12 cellular contexts compared by ENCODE assay signal in genomic region chr13:76014618-76015315, GRCh38.
DNase-seq lines count a peak whose midpoint lies in the region; TF ChIP-seq lines count a peak whose summit lies in the region.
"Had no signal": no experiment of that assay in that cellular context is flagged by ENCODE, and none has a peak within 500 bp of the region (broad histone marks: within the 10 kb centered on the region; RNA-seq: fewer than 3 reads in every experiment).

No MANE protein-coding gene starts in this region.

- H3K36me3 ChIP-seq in osteoblast (ENCODE audit: insufficient read depth, low read length): no peaks in the 10 kb centered on the region

- intact Hi-C loops in posterior vena cava (cut with DNase I): no loop called here

- H3K4me2 ChIP-seq in osteoblast (ENCODE audit: insufficient read depth, low read length): peak overlapping the region; percentile 50

- H3K27me3 ChIP-seq in osteoblast (ENCODE audit: insufficient read depth, low read length): no peaks in the 10 kb centered on the region

- DNase-seq in EL: peak; percentile 8
- DNase-seq in SW480 (ENCODE audit: low spot score): peak; percentile 72
- DNase-seq in foreskin melanocyte: peak; percentile 79
- peak; percentile 10 for DNase-seq in osteoblast (ENCODE audit: insufficient read length, low spot score, missing footprints)
- DNase-seq in activated CD4-positive, alpha-beta T cell treated with anti-CD3 and anti-CD28 coated beads, Interleukin-2, amount 50 U/mL, for 4 hours: no peak
- no peak for DNase-seq in DMS153 (lab: John Stamatoyannopoulos, UW)
- DNase-seq in NCI-H2029 (lab: John Stamatoyannopoulos, UW): no peak
- no peak for DNase-seq in posterior vena cava (ENCODE audit: low spot score)
- DNase-seq: activated effector memory CD4-positive, alpha-beta T cell treated with anti-CD3 and anti-CD28 coated beads, Interleukin-2, amount 50 U/mL, for 16 hours; NCI-H2081; right cardiac atrium had no signal

- H3K27ac ChIP-seq in osteoblast (ENCODE audit: low read depth, low read length): peak overlapping the region; percentile 21
- H3K27ac ChIP-seq: RWPE1 had no signal

- peak overlapping the region; percentile 52 for H2AFZ ChIP-seq in osteoblast (ENCODE audit: low read length)

- no peaks in the 10 kb centered on the region for H3K9me3 ChIP-seq in osteoblast (ENCODE audit: low read depth, low read length)

- peak overlapping the region; percentile 22 for H3K4me3 ChIP-seq in osteoblast (ENCODE audit: insufficient read depth, low read length)

- H3K79me2 ChIP-seq in osteoblast (ENCODE audit: insufficient read depth, low read length): no peaks in the 10 kb centered on the region

- H4K20me1 ChIP-seq in osteoblast (ENCODE audit: insufficient read depth, low read length): no peaks in the 10 kb centered on the region

- peaks cover 14% of the 10 kb centered on the region for H3K4me1 ChIP-seq in osteoblast (ENCODE audit: insufficient read depth, low read length)

- TF ChIP-seq CTCF in osteoblast (IDR thresholded peaks at IDR 0.05; ENCODE audit: extremely low read depth, low read depth, low read length): no peak

Comparison
In these comparisons a context has a peak if more than half of its experiments do, and no peak if none do; other contexts are left out.
1. DNase-seq: peak in EL (single experiment), SW480 (single experiment), foreskin melanocyte (single experiment) and osteoblast (single experiment); none in activated CD4-positive, alpha-beta T cell treated with anti-CD3 and anti-CD28 coated beads, Interleukin-2, amount 50 U/mL, for 4 hours (0 of 2), DMS153 (single experiment), NCI-H2029 (single experiment) and posterior vena cava (single experiment).